20 cellular contexts compared by ENCODE assay signal in the genomic region with DNA sequence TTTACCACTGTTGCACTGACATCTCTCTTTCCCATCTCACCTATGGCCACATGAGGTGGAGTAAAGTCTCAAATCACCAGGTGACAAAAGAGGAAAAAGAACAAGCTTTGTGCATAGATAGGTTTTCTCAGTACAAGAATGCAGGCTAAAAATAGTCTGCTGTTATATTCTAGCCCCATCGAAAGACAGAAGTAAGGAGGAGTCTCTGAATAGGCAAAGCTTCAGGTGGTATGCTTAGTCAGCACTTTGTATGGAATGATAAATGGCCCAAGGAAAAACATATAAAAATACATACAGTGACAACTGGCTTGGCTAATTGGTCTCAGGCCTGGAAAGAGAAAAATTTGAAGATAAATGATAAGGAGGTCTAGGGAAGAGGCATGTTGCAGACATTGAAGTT. TPM values are rescaled to one million over a fixed set of nuclear protein-coding genes. Genes with fewer than 3 reads are reported as not detected.
A peak's percentile ranks its signal among the peaks of the same experiment; 100 is the strongest.
DNase-seq lines count a peak whose midpoint lies in the region; ATAC-seq, FAIRE-seq and TF ChIP-seq lines count a peak whose summit lies in the region.
"Had no signal": no experiment of that assay in that cellular context is flagged by ENCODE, and none has a peak within 500 bp of the region (broad histone marks: within the 10 kb centered on the region; RNA-seq: fewer than 3 reads in every experiment).

No MANE protein-coding gene starts in this region.

- no peak overlapping the region for H3K27ac Mint-ChIP-seq in GM23338
- H3K27ac Mint-ChIP-seq: CD4-positive, alpha-beta T cell; H9 had no signal

- no peaks in the 10 kb centered on the region for H3K23me2 ChIP-seq in H1 (ENCODE audit: low read depth, low read length)

- no peak overlapping the region for H2BK120ac ChIP-seq in H1 (replicated peaks; ENCODE audit: low read depth, low read length)

- ATAC-seq in GM23338: no peak
- ATAC-seq in HG03025 (IDR thresholded peaks at IDR 0.05; ENCODE audit: low FRiP score, unreplicated experiment): peak; percentile 77
- no peak for ATAC-seq in activated CD4-positive, CD25-positive, alpha-beta regulatory T cell treated with anti-CD3 and anti-CD28 coated beads, Interleukin-2, amount 50 U/mL, for 24 hours
- ATAC-seq in HG03565 (IDR thresholded peaks at IDR 0.05; ENCODE audit: unreplicated experiment): no peak

- 81% methylated on average over 1 of the region's 1 CpG; no CpG with 5 or more reads in 1 of the 2 experiments for WGBS in H1 (ENCODE audit: extremely low coverage in 1 of 2, insufficient coverage in 1 of 2, insufficient read length in 1 of 2, insufficient replicate concordance in 2 of 2, low coverage in 1 of 2, low lambda C conversion rate in 2 of 2, missing lambda C conversion rate in 1 of 2), 2 experiments

- TF ChIP-seq POLR2A in H1 (IDR thresholded peaks at IDR 0.05; ENCODE audit: control extremely low read depth in 1 of 2, low read depth in 2 of 2, low read length in 2 of 2): no peak

- H4K20me1 ChIP-seq in GM23338 (replicated peaks; ENCODE audit: insufficient read depth) (no peaks in the 10 kb centered on the region), MM.1S (ENCODE audit: insufficient read depth, low read length) (no peaks in the 10 kb centered on the region), H1 (replicated peaks in 1 of 2; ENCODE audit: control insufficient read depth in 1 of 2, insufficient read depth in 2 of 2, low read length in 2 of 2) (no peaks in the 10 kb centered on the region)

- no peak overlapping the region for H2BK12ac ChIP-seq in H1 (ENCODE audit: low read depth, low read length)

- no peak overlapping the region for H3K23ac ChIP-seq in H1 (ENCODE audit: insufficient read length)

- H2BK20ac ChIP-seq in H1 (ENCODE audit: low read length): no peak overlapping the region

- H3K4me1 ChIP-seq in GM23338 (ENCODE audit: insufficient read depth) (no peaks in the 10 kb centered on the region), MM.1S (ENCODE audit: low read length) (peaks cover 30% of the 10 kb centered on the region), H1 (replicated peaks in 1 of 4; ENCODE audit: control insufficient read depth in 3 of 4, insufficient read depth in 4 of 4, low read length in 3 of 4) (no peaks in the 10 kb centered on the region)
- H3K4me1 ChIP-seq: Caco-2 had no signal

- H3K27me3 ChIP-seq in GM23338 (ENCODE audit: insufficient read depth): no peaks in the 10 kb centered on the region
- no peaks in the 10 kb centered on the region for H3K27me3 ChIP-seq in MM.1S (replicated peaks; ENCODE audit: insufficient read depth, low read length)
- no peaks in the 10 kb centered on the region for H3K27me3 ChIP-seq in H1 (replicated peaks in 1 of 4; ENCODE audit: control insufficient read depth in 3 of 4, extremely low read depth in 1 of 4, insufficient read depth in 3 of 4, low read length in 3 of 4)

- H4K91ac ChIP-seq in H1 (replicated peaks; ENCODE audit: insufficient read length, low read length): no peak overlapping the region

- POLR2A ChIA-PET in H1 (lab: Charles Lee; ENCODE audit: partially characterized antibody): no interaction called here

- no peak overlapping the region for H3K4me3 Mint-ChIP-seq in GM23338
- H3K4me3 Mint-ChIP-seq: CD4-positive, alpha-beta T cell; H9 had no signal

- no peaks in the 10 kb centered on the region for H3K79me1 ChIP-seq in H1 (ENCODE audit: low read depth, low read length)

- H3K36me3 ChIP-seq in GM23338 (ENCODE audit: insufficient read depth) (no peaks in the 10 kb centered on the region), MM.1S (replicated peaks; ENCODE audit: insufficient read depth, low read length) (no peaks in the 10 kb centered on the region), H1 (ENCODE audit: control insufficient read depth in 2 of 4, insufficient read depth in 4 of 4, low read length in 3 of 4) (no peaks in the 10 kb centered on the region)

- TF ChIP-seq RAD21 in H1 (IDR thresholded peaks at IDR 0.05 in 1 of 2, conservative IDR thresholded peaks at IDR 0.05 in 1 of 2; ENCODE audit: low read depth in 2 of 2, low read length in 2 of 2): no peak

- no peak overlapping the region for H3K4me2 ChIP-seq in GM23338
- H3K4me2 ChIP-seq in MM.1S (ENCODE audit: low read depth, low read length): peak overlapping the region; percentile 53
- H3K4me2 ChIP-seq in H1 (ENCODE audit: insufficient read depth in 1 of 2, low read depth in 2 of 2, low read length in 2 of 2): no peak overlapping the region

- H4K5ac ChIP-seq in H1 (ENCODE audit: insufficient read length, low read depth, low read length): no peak overlapping the region

- DNase-seq in GM23338 (ENCODE audit: low spot score) (no peak), MM.1S (peak; percentile 94), H1 (ENCODE audit: low read depth in 1 of 2, low spot score in 2 of 2) (no peak), epidermal melanocyte (ENCODE audit: insufficient read length, low spot score) (no peak)
- DNase-seq: AML-193; Caco-2; CD4-positive, alpha-beta T cell; GOT3; H9; Karpas-422 had no signal

- no peaks in the 10 kb centered on the region for H3F3A ChIP-seq in GM23338 (replicated peaks; ENCODE audit: low read depth)
- peaks cover 22% of the 10 kb centered on the region for H3F3A ChIP-seq in MM.1S (ENCODE audit: insufficient read depth, low read length)

- no peak overlapping the region for H3K14ac ChIP-seq in H1 (ENCODE audit: insufficient read length)

- no peak overlapping the region for H4K8ac ChIP-seq in H1 (ENCODE audit: extremely low read depth, insufficient read depth, low read length)

- no peak overlapping the region for H2AK5ac ChIP-seq in H1 (ENCODE audit: low read depth, low read length)

- H3K4me3 ChIP-seq in GM23338: no peak overlapping the region
- no peak overlapping the region for H3K4me3 ChIP-seq in MM.1S (ENCODE audit: low read length)
- H3K4me3 ChIP-seq in H1 (ENCODE audit: extremely low read depth in 1 of 4, insufficient read depth in 2 of 4, low read depth in 3 of 4, low read length in 4 of 4): no peak overlapping the region

- no peak for TF ChIP-seq CTCF in GM23338 (conservative IDR thresholded peaks at IDR 0.05; ENCODE audit: low read depth in 2 of 2)
- TF ChIP-seq CTCF in MM.1S (IDR thresholded peaks at IDR 0.05; ENCODE audit: low read length): no peak
- no peak for TF ChIP-seq CTCF in H1 (IDR thresholded peaks at IDR 0.05; ENCODE audit: control extremely low read depth in 1 of 3, insufficient read depth in 1 of 3, low read depth in 1 of 3, low read length in 3 of 3)

- FAIRE-seq in H1 (lab: Jason Lieb, UNC): no peak
- FAIRE-seq: A204.1, D721Med, G401.6, GM12891, GM19239 had no signal

- CTCF ChIA-PET in H1 (lab: Charles Lee; ENCODE audit: partially characterized antibody): no interaction called here

- H3K4me1 Mint-ChIP-seq in GM23338: peaks cover 4% of the 10 kb centered on the region; the same call in 2 of the 3 replicates

- H3K27ac ChIP-seq in GM23338 (ENCODE audit: low read depth) (no peak overlapping the region), MM.1S (ENCODE audit: low read length) (peak overlapping the region; percentile 94), H1 (ENCODE audit: low read depth, low read length) (no peak overlapping the region)
- H3K27ac ChIP-seq: C4-2B had no signal

- H2BK5ac ChIP-seq in H1 (ENCODE audit: low read depth, low read length): no peak overlapping the region

- H3K9me3 ChIP-seq in MM.1S (replicated peaks; ENCODE audit: insufficient read depth, low read length) (no peaks in the 10 kb centered on the region), H1 (ENCODE audit: insufficient read depth in 2 of 2, low read depth in 1 of 2, low read length in 1 of 2) (no peaks in the 10 kb centered on the region)
- H3K9me3 ChIP-seq: Caco-2 had no signal

- no peak overlapping the region for H3K56ac ChIP-seq in H1 (replicated peaks; ENCODE audit: insufficient read length, low read depth, low read length)

- no peak overlapping the region for H3K18ac ChIP-seq in H1 (ENCODE audit: extremely low read depth, low read length)

- H2AFZ ChIP-seq in GM23338 (peak overlapping the region; percentile 91; the same call in 1 of the 2 replicates), MM.1S (ENCODE audit: low read length) (peak overlapping the region; percentile 46), H1 (ENCODE audit: low read length) (no peak overlapping the region)

- no peak overlapping the region for H2BK15ac ChIP-seq in H1 (ENCODE audit: low read length)

- peaks cover 18% of the 10 kb centered on the region; the same call in 2 of the 3 replicates for H3K9me3 Mint-ChIP-seq in GM23338

- H3K9ac ChIP-seq in MM.1S (ENCODE audit: low read length) (peak overlapping the region; percentile 51), H1 (replicated peaks in 1 of 4; ENCODE audit: extremely low read depth in 1 of 4, low read depth in 3 of 4, low read length in 3 of 4) (no peak overlapping the region)

- H3K9me2 ChIP-seq in GM23338 (ENCODE audit: insufficient read depth) (0 out of 2 replicates have a peak, but pooled peaks cover 7% of the 10 kb centered on the region), MM.1S (replicated peaks; ENCODE audit: insufficient read depth, low read length) (no peaks in the 10 kb centered on the region)

- no peak for TF ChIP-seq EP300 in H1 (IDR thresholded peaks at IDR 0.05; ENCODE audit: borderline replicate concordance in 1 of 2, low read depth in 2 of 2, low read length in 2 of 2)

- H3K36me3 Mint-ChIP-seq in GM23338 (ENCODE audit: low read depth): no peaks in the 10 kb centered on the region; the same call in 2 of the 3 replicates

- H3K4ac ChIP-seq in H1 (replicated peaks; ENCODE audit: insufficient read length, low read depth, low read length): no peak overlapping the region

- no peaks in the 10 kb centered on the region for H3K27me3 Mint-ChIP-seq in GM23338 (ENCODE audit: insufficient read depth, low read depth, poor library complexity)
- H3K27me3 Mint-ChIP-seq: CD4-positive, alpha-beta T cell had no signal

- H3K79me2 ChIP-seq in GM23338 (replicated peaks; ENCODE audit: insufficient read depth) (no peaks in the 10 kb centered on the region), MM.1S (ENCODE audit: low read length) (no peaks in the 10 kb centered on the region), H1 (ENCODE audit: control insufficient read depth in 1 of 2, insufficient read depth in 2 of 2, low read length in 2 of 2) (no peaks in the 10 kb centered on the region)

TF ChIP-seq in GM23338, 12 proteins besides CTCF, POLR2A, EP300 and RAD21 (continues in another document):
- TF ChIP-seq ZNF331 (CRISPR knock-in tag; IDR thresholded peaks at IDR 0.05; ENCODE audit: low read depth): no peak

TF ChIP-seq in H1, 55 proteins besides CTCF, POLR2A, EP300 and RAD21 (continues in another document):
- TF ChIP-seq MAFK (IDR thresholded peaks at IDR 0.05; ENCODE audit: low read depth, low read length): peak; percentile 94

RNA-seq across cellular contexts. Expression of gene KCND2, which starts 39.6 kb away (rescaled TPM):
- total RNA-seq in GM23338 (2014; rRNA removed; shearing (Covaris generic)): 15.6 and 17.7 TPM in 2 replicates
- polyA plus RNA-seq in GM23338 (2016; fragmentation: Nextera tagmentation; extraction: Ambion mirVana): 7.1 and 8.3 TPM in 2 replicates
- total RNA-seq in H1 (2021; fragmentation: NEBNext Ultra II Directional; extraction: Animal tissue kit (Norgen Biotek cat#: 25700)): 7.3 and 7.7 TPM in 2 replicates
- 3.0 and 4.6 TPM in 2 replicates for polyA plus RNA-seq in H1 (2011; rRNA removed)
- 3.0 TPM for polyA plus RNA-seq in H1 (2011; cell fraction: cytosol; rRNA removed)
- polyA plus RNA-seq in H1 (2011; cell fraction: nucleus; rRNA removed): 6.1 TPM
- 4.0 to 8.7 TPM (median 6.5 TPM) in 4 replicates for polyA plus RNA-seq in H1 (2012, experiment 1 of 2)
- 0.46 TPM for polyA plus RNA-seq in H1 (2012, experiment 2 of 2)
- 8.2 TPM for polyA plus RNA-seq in H1 (2013, experiment 1 of 2)
- polyA plus RNA-seq in H1 (2013, experiment 2 of 2): 8.8 TPM
- 26.4 and 35.4 TPM in 2 replicates for polyA minus RNA-seq in H1 (2011; rRNA and poly(A)+ RNA removed)
- 4.1 TPM for polyA minus RNA-seq in H1 (2011; cell fraction: cytosol; rRNA and poly(A)+ RNA removed)
- polyA minus RNA-seq in H1 (2011; cell fraction: nucleus; rRNA and poly(A)+ RNA removed): 70.9 TPM
- total RNA-seq: Caco-2; CD4-positive, alpha-beta T cell had no signal
- polyA plus RNA-seq: BJ had no signal
